In the genomic region with DNA sequence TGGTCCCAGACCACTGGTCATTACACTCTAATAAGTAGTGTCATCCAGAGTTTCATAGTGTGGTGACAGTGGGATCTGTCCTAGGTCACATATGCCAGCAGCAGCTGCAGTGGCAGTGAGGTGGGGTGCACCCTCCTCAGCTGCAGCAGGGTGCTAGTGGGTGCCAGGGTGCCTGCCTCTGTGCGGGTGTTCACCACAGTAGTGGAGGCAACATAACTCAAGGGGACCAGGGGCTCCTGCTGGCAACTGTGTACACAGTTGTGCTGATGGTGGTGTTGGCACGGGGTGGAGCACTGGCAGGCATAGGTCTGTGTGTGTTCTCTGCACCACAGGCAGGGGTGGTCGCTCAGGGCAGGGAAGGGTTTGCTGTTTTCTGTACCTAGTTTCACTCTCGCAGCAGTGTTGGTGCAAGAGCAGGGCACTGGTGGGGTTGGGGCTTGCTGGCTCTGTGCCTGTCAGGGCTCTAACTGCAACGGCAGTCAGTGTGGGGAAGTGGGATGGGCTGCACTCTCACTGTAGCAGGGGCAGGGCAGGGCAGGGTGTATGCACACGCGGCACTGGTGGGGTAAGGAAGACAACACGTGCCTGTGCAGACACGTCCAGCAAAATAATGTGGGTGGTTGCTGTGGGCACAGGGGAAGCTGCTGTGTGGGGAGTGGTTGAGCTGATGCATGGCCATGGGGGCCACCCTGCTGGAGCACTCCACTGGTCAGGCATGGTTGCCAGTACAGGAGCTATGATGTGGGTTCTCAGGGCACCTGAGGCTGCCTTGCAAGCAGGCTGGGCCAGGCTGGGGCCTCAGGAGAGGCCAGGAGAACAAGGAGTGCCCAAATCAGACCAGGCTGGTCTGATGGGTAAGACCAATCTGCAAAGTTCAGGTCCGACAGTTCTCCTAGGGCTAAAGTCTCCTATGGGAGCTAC, we compare ENCODE assay signal across 26 cellular contexts.
"Had no signal": no experiment of that assay in that cellular context is flagged by ENCODE, and none has a peak within 500 bp of the region (broad histone marks: within the 10 kb centered on the region; RNA-seq: fewer than 3 reads in every experiment).

No MANE protein-coding gene starts in this region.

- DNase-seq: activated CD4-positive, alpha-beta T cell treated with anti-CD3 and anti-CD28 coated beads, Interleukin-2, amount 10 ng/mL, durations not matched to agents 24 days and 14 days; activated CD4-positive, alpha-beta T cell treated with anti-CD3 and anti-CD28 coated beads, Interleukin-2, amount 50 U/mL, for 48 hours; activated CD4-positive, CD25-positive, alpha-beta regulatory T cell treated with anti-CD3 and anti-CD28 coated beads, Interleukin-2, amount 50 U/mL, for 72 hours; activated CD8-positive, alpha-beta memory T cell treated with anti-CD3 and anti-CD28 coated beads, Interleukin-2, amount 10 ng/mL, durations not matched to agents 7 days and 5 days; activated effector memory CD4-positive, alpha-beta T cell treated with anti-CD3 and anti-CD28 coated beads, Interleukin-2, amount 50 U/mL, for 16 hours; activated naive CD4-positive, alpha-beta T cell treated with anti-CD3 and anti-CD28 coated beads for 36 hours; activated T-cell treated with anti-CD3 and anti-CD28 coated beads, Interleukin-2, amount 50 U/mL, for 4 hours; amygdala; MG63; MV-4-11; NCI-H1092 treated with DMSO at 0.1 percent for 48 hours; NCI-H1417 treated with DMSO at 0.1 percent for 48 hours; NCI-H1694; NCI-H2029 treated with DMSO at 0.1 percent for 48 hours; NCI-H510A treated with DMSO at 0.1 percent for 48 hours; NCI-H69; Peyer's patch; SIG-M5; T-helper 17 cell; T-helper 9 cell had no signal

- H3K4me1 ChIP-seq: Peyer's patch had no signal

- H3K36me3 Mint-ChIP-seq: activated CD8-positive, alpha-beta memory T cell treated with anti-CD3 and anti-CD28 coated beads, Interleukin-2, amount 10 ng/mL, durations not matched to agents 7 days and 5 days; activated naive CD8-positive, alpha-beta T cell; WTC11 had no signal

- H3K9me3 Mint-ChIP-seq: activated CD4-positive, alpha-beta T cell treated with anti-CD3 and anti-CD28 coated beads, Interleukin-2, amount 10 ng/mL, durations not matched to agents 24 days and 14 days had no signal

- H3K27me3 Mint-ChIP-seq: activated CD4-positive, alpha-beta T cell treated with anti-CD3 and anti-CD28 coated beads, Interleukin-2, amount 10 ng/mL, durations not matched to agents 24 days and 14 days; activated CD8-positive, alpha-beta memory T cell treated with anti-CD3 and anti-CD28 coated beads, Interleukin-2, amount 10 ng/mL, durations not matched to agents 7 days and 5 days; activated naive CD8-positive, alpha-beta T cell; T-helper 17 cell had no signal

- H3K4me3 ChIP-seq: cardiac muscle cell, MG63, Peyer's patch had no signal

- H3K4me1 Mint-ChIP-seq: activated CD4-positive, alpha-beta T cell treated with anti-CD3 and anti-CD28 coated beads, Interleukin-2, amount 10 ng/mL, durations not matched to agents 24 days and 14 days; activated CD8-positive, alpha-beta memory T cell treated with anti-CD3 and anti-CD28 coated beads, Interleukin-2, amount 10 ng/mL, durations not matched to agents 7 days and 5 days; brain; T-helper 17 cell had no signal

- H3K4me3 Mint-ChIP-seq: activated CD4-positive, alpha-beta T cell treated with anti-CD3 and anti-CD28 coated beads, Interleukin-2, amount 10 ng/mL, durations not matched to agents 24 days and 14 days; activated CD8-positive, alpha-beta memory T cell treated with anti-CD3 and anti-CD28 coated beads, Interleukin-2, amount 10 ng/mL, durations not matched to agents 7 days and 5 days; activated naive CD4-positive, alpha-beta T cell treated with anti-CD3 and anti-CD28 coated beads for 36 hours; activated naive CD8-positive, alpha-beta T cell; activated T-cell treated with anti-CD3 and anti-CD28 coated beads, Interleukin-2, amount 50 U/mL, for 4 hours; brain; T-helper 17 cell; WTC11 had no signal

- FAIRE-seq: astrocyte had no signal

- H3K9me3 ChIP-seq: MG63, Peyer's patch had no signal

- ATAC-seq: activated CD8-positive, alpha-beta memory T cell treated with anti-CD3 and anti-CD28 coated beads, Interleukin-2, amount 10 ng/mL, durations not matched to agents 7 days and 5 days; activated T-cell treated with anti-CD3 and anti-CD28 coated beads, Interleukin-2, amount 50 U/mL, for 4 hours; T-helper 17 cell; WTC11 had no signal

- H3K36me3 ChIP-seq: cardiac muscle cell, MG63, Peyer's patch had no signal

- H3K27ac Mint-ChIP-seq: activated CD4-positive, alpha-beta T cell treated with anti-CD3 and anti-CD28 coated beads, Interleukin-2, amount 10 ng/mL, durations not matched to agents 24 days and 14 days; activated CD8-positive, alpha-beta memory T cell treated with anti-CD3 and anti-CD28 coated beads, Interleukin-2, amount 10 ng/mL, durations not matched to agents 7 days and 5 days; activated naive CD4-positive, alpha-beta T cell treated with anti-CD3 and anti-CD28 coated beads for 36 hours; activated naive CD8-positive, alpha-beta T cell; brain; T-helper 17 cell; WTC11 had no signal

- H3K27me3 ChIP-seq: cardiac muscle cell, MG63, Peyer's patch had no signal

- H3K27ac ChIP-seq: cardiac muscle cell, Peyer's patch, RWPE1 had no signal
